ENCODE assay signal across 22 cellular contexts in the genomic region with DNA sequence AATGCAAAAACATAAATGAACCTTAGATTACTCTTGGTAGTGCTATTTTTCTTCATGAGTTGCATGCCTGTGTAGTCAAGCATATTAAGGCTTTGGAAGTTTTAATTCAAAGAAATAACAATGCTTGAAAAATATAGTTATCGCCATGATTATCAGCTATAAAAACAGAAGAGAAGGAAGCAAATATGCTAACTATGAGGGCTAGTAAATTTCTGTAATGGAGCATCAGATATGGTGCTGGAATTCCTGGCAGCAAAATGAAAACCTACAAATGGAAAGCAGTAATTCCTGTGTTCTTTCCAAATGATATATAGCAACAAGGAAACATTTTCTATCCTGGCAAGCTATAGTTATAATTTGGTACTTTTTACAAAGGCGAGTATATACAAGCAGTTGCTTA. TPM values are rescaled to one million over a fixed set of nuclear protein-coding genes. Genes with fewer than 3 reads are reported as not detected.
DNase-seq lines count a peak whose midpoint lies in the region; TF ChIP-seq lines count a peak whose summit lies in the region.
"Had no signal": no experiment of that assay in that cellular context is flagged by ENCODE, and none has a peak within 500 bp of the region (broad histone marks: within the 10 kb centered on the region; RNA-seq: fewer than 3 reads in every experiment).

No MANE protein-coding gene starts in this region.

- H3K4me2 ChIP-seq in GM23248 (ENCODE audit: unreplicated experiment): peak overlapping the region; percentile 7
- H3K4me2 ChIP-seq in osteoblast (ENCODE audit: insufficient read depth, low read length): peak overlapping the region; percentile 47

- H3K4me3 ChIP-seq in GM23248 (no peak overlapping the region), adipocyte (ENCODE audit: low read length) (no peak overlapping the region), fibroblast of the aortic adventitia (ENCODE audit: low read depth, low read length) (no peak overlapping the region), osteoblast (ENCODE audit: insufficient read depth, low read length) (no peak overlapping the region)
- H3K4me3 ChIP-seq: HAP-1, MG63 had no signal

- H3K9me3 ChIP-seq in GM23248 (ENCODE audit: low read depth): no peaks in the 10 kb centered on the region
- H3K9me3 ChIP-seq in adipocyte (ENCODE audit: control insufficient read depth, low read length): no peaks in the 10 kb centered on the region
- H3K9me3 ChIP-seq in osteoblast (ENCODE audit: low read depth, low read length): no peaks in the 10 kb centered on the region
- H3K9me3 ChIP-seq: HAP-1, MG63 had no signal

- H3K27ac ChIP-seq in GM23248 (no peak overlapping the region), osteoblast (ENCODE audit: low read depth, low read length) (peak overlapping the region; percentile 19)

- H3K27me3 ChIP-seq in GM23248 (replicated peaks; ENCODE audit: insufficient read depth): no peaks in the 10 kb centered on the region
- H3K27me3 ChIP-seq in adipocyte (replicated peaks; ENCODE audit: control insufficient read depth, insufficient read depth, low read length): no peaks in the 10 kb centered on the region
- no peaks in the 10 kb centered on the region for H3K27me3 ChIP-seq in osteoblast (ENCODE audit: insufficient read depth, low read length)
- H3K27me3 ChIP-seq: MG63 had no signal

- H3K4me1 ChIP-seq in GM23248 (ENCODE audit: insufficient read depth) (peaks cover 22% of the 10 kb centered on the region), adipocyte (ENCODE audit: control insufficient read depth, insufficient read depth, low read length) (peaks cover 20% of the 10 kb centered on the region), osteoblast (ENCODE audit: insufficient read depth, low read length) (peaks cover 25% of the 10 kb centered on the region)

- H4K20me1 ChIP-seq in GM23248 (ENCODE audit: insufficient read depth) (no peaks in the 10 kb centered on the region), osteoblast (ENCODE audit: insufficient read depth, low read length) (no peaks in the 10 kb centered on the region)

- H3K36me3 ChIP-seq in GM23248 (ENCODE audit: low read depth) (peaks cover 4% of the 10 kb centered on the region; the same call in 1 of the 2 replicates), adipocyte (ENCODE audit: control insufficient read depth, insufficient read depth, low read length, severe bottlenecking) (peaks cover 11% of the 10 kb centered on the region), osteoblast (ENCODE audit: insufficient read depth, low read length) (no peaks in the 10 kb centered on the region)
- H3K36me3 ChIP-seq: HAP-1 had no signal

- 96 to 100% methylated on average over 2 of the region's 2 CpGs for WGBS in GM23248 (ENCODE audit: low coverage in 1 of 2, low lambda C conversion rate in 2 of 2, missing lambda C conversion rate in 2 of 2), 2 experiments

- in situ Hi-C loops in GM23248 (cut with MboI): no loop called here

- H3K9me2 ChIP-seq in GM23248 (ENCODE audit: insufficient read depth): no peaks in the 10 kb centered on the region

- peaks cover 30% of the 10 kb centered on the region for H3K79me2 ChIP-seq in GM23248 (ENCODE audit: insufficient read depth)
- H3K79me2 ChIP-seq in osteoblast (ENCODE audit: insufficient read depth, low read length): peaks cover 20% of the 10 kb centered on the region

- no peak overlapping the region for H3K9ac ChIP-seq in GM23248
- no peak overlapping the region for H3K9ac ChIP-seq in adipocyte (ENCODE audit: low read length)

- TF ChIP-seq CTCF in fibroblast of the aortic adventitia (IDR thresholded peaks at IDR 0.05; ENCODE audit: insufficient read depth, low read length) (no peak), osteoblast (IDR thresholded peaks at IDR 0.05; ENCODE audit: extremely low read depth, low read depth, low read length) (no peak)

- peaks cover 8% of the 10 kb centered on the region; the same call in 1 of the 2 replicates for H3F3A ChIP-seq in GM23248 (ENCODE audit: insufficient read depth)

- H2AFZ ChIP-seq in GM23248 (no peak overlapping the region), osteoblast (ENCODE audit: low read length) (no peak overlapping the region)

- DNase-seq in GM23248 (peak; percentile 4), adipocyte (ENCODE audit: low read depth) (peak; percentile 46), fibroblast of the aortic adventitia (ENCODE audit: low read depth) (peak; percentile 80), osteoblast (ENCODE audit: insufficient read length, low spot score, missing footprints) (no peak), NCI-H1694 treated with DMSO at 0.1 percent for 48 hours (lab: John Stamatoyannopoulos, UW) (no peak), cerebellar nuclear complex (lab: John Stamatoyannopoulos, UW) (no peak), HuH-7 (ENCODE audit: low spot score) (no peak), NCI-H2196 treated with DMSO at 0.1 percent for 48 hours (lab: John Stamatoyannopoulos, UW; ENCODE audit: unreplicated experiment) (no peak)
- DNase-seq: C1 segment of cervical spinal cord; DMS 273 treated with DMSO at 0.1 percent for 48 hours; GDM1; Karpas-422; MG63; NCI-H1048; NCI-H1436 treated with DMSO at 0.1 percent for 48 hours; NCI-H2029 treated with DMSO at 0.1 percent for 48 hours; NCI-H2171 treated with DMSO at 0.1 percent for 48 hours; NCI-H748 treated with DMSO at 0.1 percent for 48 hours; NK-92 treated with Interleukin-12 subunit alpha and Interleukin-12 subunit beta, amount 100 ng/mL, for 24 hours; RPMI8226; SHP77 treated with DMSO at 0.1 percent for 48 hours had no signal

RNA-seq across cellular contexts. Expression of a gene that starts 29.7 kb away (rescaled TPM):
- 9.4 and 18.2 TPM in 2 replicates for total RNA-seq in GM23248 (2014; rRNA removed; shearing (Covaris generic))
- 2.7 and 3.5 TPM in 2 replicates for polyA plus RNA-seq in GM23248 (2016; fragmentation: Nextera tagmentation; extraction: Ambion mirVana)
- total RNA-seq in fibroblast of the aortic adventitia (ENCODE audit: low replicate concordance) (32.5 and 46.1 TPM in 2 replicates), osteoblast (45.2 and 47.1 TPM in 2 replicates)

RNA-seq across cellular contexts. Expression of a gene that starts 31.6 kb away (rescaled TPM):
- total RNA-seq in GM23248 (2014; rRNA removed; shearing (Covaris generic)): 2.1 and 7.1 TPM in 2 replicates
- polyA plus RNA-seq in GM23248 (2016; fragmentation: Nextera tagmentation; extraction: Ambion mirVana): 4.3 and 6.9 TPM in 2 replicates
- total RNA-seq in fibroblast of the aortic adventitia (ENCODE audit: low replicate concordance) (7.0 and 16.2 TPM in 2 replicates), osteoblast (8.3 and 9.7 TPM in 2 replicates)

Comparison
In these comparisons a context has a peak if more than half of its experiments do, and no peak if none do; other contexts are left out.
1. DNase-seq: peak in GM23248 (single experiment), adipocyte (single experiment) and fibroblast of the aortic adventitia (single experiment); none in osteoblast (single experiment), NCI-H1694 treated with DMSO at 0.1 percent for 48 hours (single experiment), cerebellar nuclear complex (0 of 2), HuH-7 (single experiment) and NCI-H2196 treated with DMSO at 0.1 percent for 48 hours (single experiment).